ENCODE assay signal across 7 cellular contexts in genomic region chr4:3588528-3589194, GRCh38. TPM values are rescaled to one million over a fixed set of nuclear protein-coding genes. Genes with fewer than 3 reads are reported as not detected.
A peak's percentile ranks its signal among the peaks of the same experiment; 100 is the strongest.
DNase-seq lines count a peak whose midpoint lies in the region; ATAC-seq and TF ChIP-seq lines count a peak whose summit lies in the region.
"Not testable (repeated sequence)": the region's sequence is repeated elsewhere in the genome, so short reads cannot be mapped to it uniquely, and the experiment has no call there.

No MANE protein-coding gene starts in this region.

- 38 to 67% methylated on average over 9 of the region's 10 CpGs for WGBS in sigmoid colon, 2 donors

- H3K79me2 ChIP-seq in HCT116 (ENCODE audit: insufficient read depth, low read length), result not testable (repeated sequence)

- H4K20me1 ChIP-seq in HCT116 (ENCODE audit: insufficient read depth), result not testable (repeated sequence)

- RAD21 ChIA-PET in HCT116 (lab: Charles Lee; ENCODE audit: low non-redundant PET in 1 of 2, low total read pairs in 2 of 2, uncharacterized antibody in 2 of 2, unreplicated experiment in 2 of 2), result not testable (repeated sequence)

- peak overlapping the region; percentile 65 for H3K4me3 ChIP-seq in BE2C (ENCODE audit: low read depth, low read length)
- not testable (repeated sequence) for H3K4me3 ChIP-seq in HCT116 (replicated peaks in 1 of 2; ENCODE audit: low read depth in 1 of 2, low read length in 2 of 2); WERI-Rb-1 (ENCODE audit: low read depth, low read length); sigmoid colon

- H3K27me3 ChIP-seq in BE2C; HCT116 (ENCODE audit: insufficient read depth, low read length); WERI-Rb-1 (ENCODE audit: insufficient read depth, low read depth, severe bottlenecking); sigmoid colon: not testable (repeated sequence)

- POLR2A ChIA-PET in HCT116 (lab: Charles Lee), result not testable (repeated sequence)

- DNase-seq in BE2C (peak; percentile 92), NCI-H2171 treated with DMSO at 0.1 percent for 48 hours (lab: John Stamatoyannopoulos, UW) (peak; percentile 31), NCI-H82 treated with DMSO at 0.1 percent for 48 hours (lab: John Stamatoyannopoulos, UW; ENCODE audit: unreplicated experiment) (peak; percentile 6), WERI-Rb-1 (peak; percentile 84), cardiac septum (ENCODE audit: low spot score) (peak; percentile 38), sigmoid colon (peak; percentile 19)
- DNase-seq in HCT116 (ENCODE audit: low read depth, low spot score), result not testable (repeated sequence)

- CTCF ChIA-PET in HCT116 (lab: Charles Lee), result not testable (repeated sequence)

- not testable (repeated sequence) for TF ChIP-seq CTCF in BE2C (IDR thresholded peaks at IDR 0.05; ENCODE audit: low read depth, low read length); HCT116 (IDR thresholded peaks at IDR 0.05 in 2 of 3, conservative IDR thresholded peaks at IDR 0.05 in 1 of 3; ENCODE audit: borderline replicate concordance in 1 of 3, insufficient read depth in 1 of 3, low read depth in 2 of 3, low read length in 2 of 3); WERI-Rb-1 (IDR thresholded peaks at IDR 0.05; ENCODE audit: low read depth, low read length); sigmoid colon (IDR thresholded peaks at IDR 0.05)

- BruUV-seq in HCT116 (replicated peaks; lab: Mats Ljungman, UMichigan), result not testable (repeated sequence)

- not testable (repeated sequence) for H3K4me2 ChIP-seq in HCT116 (ENCODE audit: low read length)

- H3K4me1 ChIP-seq in BE2C, result peaks cover 16% of the 10 kb centered on the region
- H3K4me1 ChIP-seq in HCT116 (ENCODE audit: control insufficient read depth in 1 of 2, insufficient read depth in 2 of 2, low read length in 2 of 2); sigmoid colon: not testable (repeated sequence)

- not testable (repeated sequence) for H3K9ac ChIP-seq in HCT116 (ENCODE audit: low read length)

- not testable (repeated sequence) for H3K9me2 ChIP-seq in HCT116 (ENCODE audit: insufficient read depth)

- not testable (repeated sequence) for H3K27ac ChIP-seq in HCT116 (ENCODE audit: low read depth, low read length); sigmoid colon
- H3K27ac ChIP-seq in WERI-Rb-1, result peak overlapping the region; percentile 82

- TF ChIP-seq EP300 in sigmoid colon (IDR thresholded peaks at IDR 0.05), result not testable (repeated sequence)

- not testable (repeated sequence) for TF ChIP-seq POLR2A in HCT116 (IDR thresholded peaks at IDR 0.05; ENCODE audit: borderline replicate concordance, extremely low read depth, insufficient read depth, insufficient read length); sigmoid colon (IDR thresholded peaks at IDR 0.05)

- H2AFZ ChIP-seq in HCT116 (ENCODE audit: low read depth, low read length, poor library complexity, severe bottlenecking), result not testable (repeated sequence)

- intact Hi-C loops in HCT116 (cut with micrococcal nuclease); cardiac septum (cut with DNase I); sigmoid colon (cut with DNase I): not testable (repeated sequence)

- not testable (repeated sequence) for H3K36me3 ChIP-seq in BE2C; HCT116 (ENCODE audit: control insufficient read depth in 1 of 2, insufficient read depth in 2 of 2, low read length in 2 of 2); WERI-Rb-1; sigmoid colon

- not testable (repeated sequence) for TF ChIP-seq RAD21 in HCT116 (IDR thresholded peaks at IDR 0.05; ENCODE audit: low read depth)

- not testable (repeated sequence) for H3K9me3 ChIP-seq in BE2C; HCT116 (ENCODE audit: control insufficient read depth in 1 of 2, insufficient read depth in 1 of 2, low read depth in 1 of 2, low read length in 2 of 2); WERI-Rb-1 (ENCODE audit: severe bottlenecking); sigmoid colon

- not testable (repeated sequence) for ATAC-seq in HCT116

TF ChIP-seq in HCT116, 20 proteins besides CTCF, POLR2A, EP300 and RAD21:
- TF ChIP-seq REST (IDR thresholded peaks at IDR 0.05; ENCODE audit: low read depth), result peak; percentile 36

RNA-seq across cellular contexts. Expression of gene LRPAP1, which starts 56.4 kb away (rescaled TPM):
- polyA plus RNA-seq in BE2C (2012; ENCODE audit: insufficient read depth, insufficient read length, low read depth), result 74.0 TPM
- total RNA-seq in HCT116 (2021; ENCODE audit: unreplicated experiment) (109 TPM), cardiac septum (275 TPM), sigmoid colon (100 to 1,000 TPM in 2 of 4 donors, 10 to 100 TPM in 2; 85.3 to 127 (median 99.6) TPM)
- polyA plus RNA-seq in HCT116 (2012), result 169 and 183 TPM in 2 replicates
- polyA plus RNA-seq in sigmoid colon, result 100 to 1,000 TPM in 1 of 3 donors, 10 to 100 TPM in 2; 25.2 to 123 (median 44.2) TPM
